9 cellular contexts compared by ENCODE assay signal in genomic region chr6:90098025-90098474, GRCh38.
DNase-seq lines count a peak whose midpoint lies in the region; ATAC-seq and TF ChIP-seq lines count a peak whose summit lies in the region.
"Had no signal": no experiment of that assay in that cellular context is flagged by ENCODE, and none has a peak within 500 bp of the region (broad histone marks: within the 10 kb centered on the region; RNA-seq: fewer than 3 reads in every experiment).

No MANE protein-coding gene starts in this region.

- H3K4me2 ChIP-seq in fibroblast of lung (ENCODE audit: extremely low read depth, insufficient read depth, low read length) (no peak overlapping the region), Karpas-422 (ENCODE audit: low read depth, low read length, poor library complexity, severe bottlenecking) (no peak overlapping the region)

- H3K27me3 ChIP-seq in Panc1 (ENCODE audit: control insufficient read depth, insufficient read depth, low read length) (no peaks in the 10 kb centered on the region; the same call in 1 of the 2 replicates), fibroblast of lung (ENCODE audit: control insufficient read depth, insufficient read depth, low read length) (no peaks in the 10 kb centered on the region), ovary (no peaks in the 10 kb centered on the region), Karpas-422 (ENCODE audit: low read length) (no peaks in the 10 kb centered on the region)

- H3K9me2 ChIP-seq in Karpas-422 (replicated peaks; ENCODE audit: insufficient read depth, low read length): no peaks in the 10 kb centered on the region

- in situ Hi-C loops in Panc1 (cut with HindIII; ENCODE audit: low pct_unique_long_range_greater_than_20kb, low sequenced_read_pairs): no loop called here

- H3K9me3 ChIP-seq in Panc1 (ENCODE audit: control insufficient read depth, insufficient read depth, low read depth, low read length) (no peaks in the 10 kb centered on the region), fibroblast of lung (ENCODE audit: control insufficient read depth, insufficient read depth, low read depth, low read length) (no peaks in the 10 kb centered on the region), ovary (no peaks in the 10 kb centered on the region), Karpas-422 (ENCODE audit: low read length) (no peaks in the 10 kb centered on the region)

- CTCF ChIA-PET in Panc1 (lab: Charles Lee): no interaction called here

- no peaks in the 10 kb centered on the region for H3K4me1 ChIP-seq in Panc1 (ENCODE audit: control insufficient read depth, insufficient read depth, low read length)
- peaks cover 16% of the 10 kb centered on the region for H3K4me1 ChIP-seq in fibroblast of lung (ENCODE audit: control insufficient read depth, extremely low read depth, insufficient read depth, low read length)
- peaks cover 2% of the 10 kb centered on the region for H3K4me1 ChIP-seq in ovary (ENCODE audit: insufficient read depth)
- H3K4me1 ChIP-seq in Karpas-422 (ENCODE audit: low read length): peaks cover 25% of the 10 kb centered on the region

- TF ChIP-seq EP300 in ovary (IDR thresholded peaks at IDR 0.05): no peak

- ATAC-seq in Panc1 (no peak), HG03354 (IDR thresholded peaks at IDR 0.05; ENCODE audit: poor library complexity, severe bottlenecking, unreplicated experiment) (no peak), GM18858 (IDR thresholded peaks at IDR 0.05; ENCODE audit: unreplicated experiment) (no peak)

- peak; percentile 33 for DNase-seq in ELR (ENCODE audit: low read depth)
- no peak for DNase-seq in Panc1 (ENCODE audit: low read depth, low spot score)
- DNase-seq in fibroblast of lung (ENCODE audit: low read depth in 2 of 2): peak; percentile 98 to 99
- DNase-seq in ovary: peak; percentile 44 to 68 (median 49)
- DNase-seq in Karpas-422: no peak
- DNase-seq in activated CD4-positive, alpha-beta T cell treated with anti-CD3 and anti-CD28 coated beads, Interleukin-2, amount 10 ng/mL, durations not matched to agents 24 days and 14 days: no peak

- POLR2A ChIA-PET in Panc1 (lab: Charles Lee): no interaction called here

- H3K9ac ChIP-seq in fibroblast of lung (ENCODE audit: insufficient read depth, low read length): no peak overlapping the region
- no peak overlapping the region for H3K9ac ChIP-seq in Karpas-422 (ENCODE audit: low read length)

- H3K79me2 ChIP-seq in fibroblast of lung (ENCODE audit: control insufficient read depth, insufficient read depth, low read length) (no peaks in the 10 kb centered on the region), Karpas-422 (ENCODE audit: low read length) (no peaks in the 10 kb centered on the region)

- no peak overlapping the region for H3K27ac ChIP-seq in Panc1 (ENCODE audit: low read length)
- H3K27ac ChIP-seq in fibroblast of lung (ENCODE audit: insufficient read depth, low read length): peak overlapping the region; percentile 69
- H3K27ac ChIP-seq in ovary: peak overlapping the region in 1 of 2 donors; percentile 50
- H3K27ac ChIP-seq in Karpas-422 (ENCODE audit: low read length): no peak overlapping the region

- no peak overlapping the region for H3K4me3 ChIP-seq in Panc1 (ENCODE audit: low read depth in 2 of 2, low read length in 2 of 2)
- H3K4me3 ChIP-seq in fibroblast of lung (replicated peaks in 1 of 4; ENCODE audit: control extremely low read depth in 1 of 4, insufficient read depth in 1 of 4, low read depth in 3 of 4, low read length in 4 of 4): no peak overlapping the region
- no peak overlapping the region for H3K4me3 ChIP-seq in ovary
- H3K4me3 ChIP-seq in Karpas-422 (ENCODE audit: low read length): no peak overlapping the region

- no peak for TF ChIP-seq POLR2A in ovary (IDR thresholded peaks at IDR 0.05)

- peaks cover 6% of the 10 kb centered on the region for H3K9me3 Mint-ChIP-seq in activated CD4-positive, alpha-beta T cell treated with anti-CD3 and anti-CD28 coated beads, Interleukin-2, amount 10 ng/mL, durations not matched to agents 24 days and 14 days

- no peak overlapping the region for H3K4me3 Mint-ChIP-seq in activated CD4-positive, alpha-beta T cell treated with anti-CD3 and anti-CD28 coated beads, Interleukin-2, amount 10 ng/mL, durations not matched to agents 24 days and 14 days

- no peaks in the 10 kb centered on the region for H4K20me1 ChIP-seq in fibroblast of lung (ENCODE audit: control insufficient read depth, extremely low read depth, insufficient read depth, low read length)
- no peaks in the 10 kb centered on the region for H4K20me1 ChIP-seq in Karpas-422 (ENCODE audit: insufficient read depth, low read depth, low read length)

- H2AFZ ChIP-seq in fibroblast of lung (ENCODE audit: low read length) (no peak overlapping the region), Karpas-422 (ENCODE audit: low read length) (no peak overlapping the region)

- no TSS peak for BruUV-seq in Panc1 (replicated peaks; lab: Mats Ljungman, UMichigan)

- no peaks in the 10 kb centered on the region for H3K27me3 Mint-ChIP-seq in activated CD4-positive, alpha-beta T cell treated with anti-CD3 and anti-CD28 coated beads, Interleukin-2, amount 10 ng/mL, durations not matched to agents 24 days and 14 days

- intact Hi-C loops in Panc1 (cut with micrococcal nuclease; ENCODE audit: unreplicated experiment) (no loop called here), ovary (cut with DNase I) (loop anchor here in 1 of 4 donors (10.0 kb wide), 1 partner anchor 187 kb away; no protein-coding TSS in a partner anchor)
- intact Hi-C loops in activated CD4-positive, alpha-beta T cell treated with anti-CD3 and anti-CD28 coated beads, Interleukin-2, amount 10 ng/mL, durations not matched to agents 24 days and 14 days (cut with micrococcal nuclease): no loop called here

- H3K27ac Mint-ChIP-seq in activated CD4-positive, alpha-beta T cell treated with anti-CD3 and anti-CD28 coated beads, Interleukin-2, amount 10 ng/mL, durations not matched to agents 24 days and 14 days: no peak overlapping the region
- H3K27ac Mint-ChIP-seq: IgD-negative memory B cell had no signal

- peaks cover 59% of the 10 kb centered on the region for H3K4me1 Mint-ChIP-seq in activated CD4-positive, alpha-beta T cell treated with anti-CD3 and anti-CD28 coated beads, Interleukin-2, amount 10 ng/mL, durations not matched to agents 24 days and 14 days

- H3K36me3 Mint-ChIP-seq in activated CD4-positive, alpha-beta T cell treated with anti-CD3 and anti-CD28 coated beads, Interleukin-2, amount 10 ng/mL, durations not matched to agents 24 days and 14 days (ENCODE audit: low read depth): peaks cover 19% of the 10 kb centered on the region

- no peaks in the 10 kb centered on the region for H3K36me3 ChIP-seq in Panc1 (ENCODE audit: control insufficient read depth, insufficient read depth, low read length)
- H3K36me3 ChIP-seq in fibroblast of lung (ENCODE audit: control insufficient read depth, insufficient read depth, low read length): no peaks in the 10 kb centered on the region
- no peaks in the 10 kb centered on the region for H3K36me3 ChIP-seq in ovary
- no peaks in the 10 kb centered on the region for H3K36me3 ChIP-seq in Karpas-422 (ENCODE audit: insufficient read depth, low read length)

- WGBS in ovary, 3 donors: 12 to 17% (median 14%) methylated on average over 3 of the region's 3 CpGs

- TF ChIP-seq CTCF in Panc1 (IDR thresholded peaks at IDR 0.05) (peak; percentile 37; the same call in 1 of the 2 replicates), fibroblast of lung (conservative IDR thresholded peaks at IDR 0.05 in 1 of 2, IDR thresholded peaks at IDR 0.05 in 1 of 2; ENCODE audit: low read depth in 1 of 2, low read length in 2 of 2) (peak; percentile 59 to 69), ovary (IDR thresholded peaks at IDR 0.05) (peak in 1 of 3 donors; percentile 34)

Comparison
In these comparisons a context has a peak if more than half of its experiments do, and no peak if none do; other contexts are left out.
1. DNase-seq: peak in ELR (single experiment), fibroblast of lung (2 of 2) and ovary (5 of 5); none in Panc1 (single experiment), Karpas-422 (single experiment) and activated CD4-positive, alpha-beta T cell treated with anti-CD3 and anti-CD28 coated beads, Interleukin-2, amount 10 ng/mL, durations not matched to agents 24 days and 14 days (single experiment).